In the genomic region with DNA sequence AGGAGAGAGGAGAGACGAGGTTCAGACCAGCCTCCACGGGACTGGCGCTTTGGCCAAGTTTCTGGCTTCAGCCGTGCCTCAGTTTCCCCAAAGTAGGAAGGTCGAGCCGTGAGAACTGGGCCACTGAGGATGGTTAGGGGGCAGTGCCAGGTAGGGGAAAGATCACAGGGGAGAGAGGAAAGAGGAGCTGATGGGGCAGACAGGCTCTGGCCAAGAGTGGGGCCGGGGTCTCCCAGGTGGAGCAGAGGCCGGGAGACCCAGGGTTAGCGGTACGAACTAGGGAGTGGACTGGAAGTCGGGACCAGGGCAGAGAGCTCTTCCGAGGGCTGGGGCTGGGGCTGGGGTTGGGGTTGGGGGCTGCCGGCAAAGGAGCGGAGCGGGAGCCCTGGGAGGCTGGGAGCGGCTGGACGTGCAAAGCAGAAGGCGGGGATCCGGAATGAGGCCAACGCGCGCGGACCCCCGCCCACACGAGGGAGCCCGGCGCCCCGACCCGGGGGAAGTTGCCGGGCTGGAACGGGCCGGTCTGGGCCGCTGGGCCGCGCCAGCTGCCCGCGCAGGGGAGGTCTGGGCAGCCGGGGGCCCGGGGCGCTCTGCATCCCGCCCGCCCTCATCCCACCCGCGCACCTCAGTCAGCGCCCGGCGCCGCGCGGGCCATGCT, we compare ENCODE assay signal across 8 cellular contexts. TPM values are rescaled to one million over a fixed set of nuclear protein-coding genes. Genes with fewer than 3 reads are reported as not detected.
DNase-seq lines count a peak whose midpoint lies in the region; ATAC-seq, FAIRE-seq and TF ChIP-seq lines count a peak whose summit lies in the region.

No MANE protein-coding gene starts in this region.

- POLR2A ChIA-PET in K562 (lab: Yijun Ruan, JAX) = interaction anchor here (0.5 to 2.3 kb wide), 10 partner anchors 10 to 316 kb away, joined by 3 to 14 read pairs (median 3); no protein-coding TSS in a partner anchor

- H2AFZ ChIP-seq in K562 (ENCODE audit: low read depth, low read length) = no peak overlapping the region

- peaks cover 5% of the 10 kb centered on the region for H3F3A ChIP-seq in DOHH2 (ENCODE audit: control insufficient read depth, insufficient read depth)

- in situ Hi-C loops in K562 (cut with MboI) (no loop called here), transverse colon (cut with MboI; ENCODE audit: low pct_ligation_motif_present in 1 of 4, low pct_unique_long_range_greater_than_20kb in 1 of 4, low sequenced_read_pairs in 3 of 4) (no loop called here)

- no peak for TF ChIP-seq CTCF in DOHH2 (IDR thresholded peaks at IDR 0.05; ENCODE audit: low read depth, low read length, poor library complexity, severe bottlenecking)
- no peak for TF ChIP-seq CTCF in K562 (IDR thresholded peaks at IDR 0.05 in 2 of 3, conservative IDR thresholded peaks at IDR 0.05 in 1 of 3; ENCODE audit: insufficient read depth in 2 of 3, low read depth in 1 of 3, low read length in 3 of 3)
- no peak for TF ChIP-seq CTCF in lower leg skin (IDR thresholded peaks at IDR 0.05)
- no peak for TF ChIP-seq CTCF in transverse colon (IDR thresholded peaks at IDR 0.05)

- no peak for FAIRE-seq in K562 (lab: Jason Lieb, UNC)

- H3K79me2 ChIP-seq in DOHH2 (ENCODE audit: control insufficient read depth, low read length) (peaks cover 49% of the 10 kb centered on the region), K562 (ENCODE audit: control insufficient read depth, insufficient read depth, low read length) (peaks cover 53% of the 10 kb centered on the region)

- no TSS peak for BruUV-seq in K562 (replicated peaks; lab: Mats Ljungman, UMichigan)

- no peaks in the 10 kb centered on the region for H3K27me3 ChIP-seq in DOHH2 (ENCODE audit: control insufficient read depth, low read length)
- no peaks in the 10 kb centered on the region for H3K27me3 ChIP-seq in K562 (ENCODE audit: control insufficient read depth in 2 of 2, insufficient read depth in 2 of 2, low read length in 2 of 2)
- no peaks in the 10 kb centered on the region for H3K27me3 ChIP-seq in transverse colon

- 0% methylated on average over 11 of the region's 50 CpGs for WGBS in K562 (ENCODE audit: insufficient coverage, low coverage, missing lambda C conversion rate)
- 1 to 2% methylated on average over 22 to 23 of the region's 50 CpGs for WGBS in lower leg skin, 2 donors
- WGBS in transverse colon (ENCODE audit: low coverage in 1 of 2), 2 donors = 2 to 5% methylated on average over 12 to 21 of the region's 50 CpGs

- ATAC-seq in HG03457 (IDR thresholded peaks at IDR 0.05; ENCODE audit: unreplicated experiment) (peak; percentile 16), K562 (peak; percentile 6; the same call in 2 of the 3 replicates), HG02678 (IDR thresholded peaks at IDR 0.05; ENCODE audit: unreplicated experiment) (no peak)

- no peak for TF ChIP-seq RAD21 in K562 (CRISPR knock-in tag; conservative IDR thresholded peaks at IDR 0.05 in 1 of 2, IDR thresholded peaks at IDR 0.05 in 1 of 2)

- H3K4me1 ChIP-seq in DOHH2 (ENCODE audit: control insufficient read depth, low read length) (peaks cover 43% of the 10 kb centered on the region), K562 (replicated peaks in 1 of 2; ENCODE audit: control insufficient read depth in 2 of 2, insufficient read depth in 2 of 2, low read length in 2 of 2) (peaks cover 35 to 39% of the 10 kb centered on the region in 2 experiments), transverse colon (peaks cover 13 to 55% (median 28%) of the 10 kb centered on the region in 4 donors)

- H3K4me2 ChIP-seq in DOHH2 (ENCODE audit: low read length) = peak overlapping the region; percentile 98
- peak overlapping the region; percentile 92 for H3K4me2 ChIP-seq in K562 (ENCODE audit: insufficient read depth, low read length)

- intact Hi-C loops in K562 (cut with micrococcal nuclease) (no loop called here), lower leg skin (cut with DNase I; ENCODE audit: low total_unique reads) (no loop called here), transverse colon (cut with DNase I; ENCODE audit: low total_unique reads) (no loop called here)

- peak overlapping the region; percentile 100 for H3K4me3 ChIP-seq in DOHH2 (ENCODE audit: low read length)
- peak overlapping the region; percentile 94 for H3K4me3 ChIP-seq in K562
- peak overlapping the region; percentile 42 for H3K4me3 ChIP-seq in lower leg skin (ENCODE audit: low read depth, poor library complexity, severe bottlenecking)
- H3K4me3 ChIP-seq in transverse colon = peak overlapping the region; percentile 65 to 76 (median 70)

- peak; percentile 41 to 84 (median 67) for DNase-seq in K562 (ENCODE audit: extremely low read depth in 1 of 4, low spot score in 3 of 4)
- DNase-seq in lower leg skin (ENCODE audit: low spot score in 2 of 2) = peak in 1 of 2 donors; percentile 88
- DNase-seq in transverse colon = peak; percentile 37
- no peak for DNase-seq in hippocampal formation (lab: John Stamatoyannopoulos, UW)
- DNase-seq in iPS-NIHi7 (ENCODE audit: extremely low spot score) = no peak

- peak overlapping the region; percentile 90 to 92 for H3K9ac ChIP-seq in K562 (ENCODE audit: insufficient read depth in 1 of 2, low read depth in 2 of 2, low read length in 2 of 2)

- H4K20me1 ChIP-seq in DOHH2 (ENCODE audit: control insufficient read depth, insufficient read depth, low read depth, low read length) (no peaks in the 10 kb centered on the region), K562 (replicated peaks; ENCODE audit: control insufficient read depth, insufficient read depth, low read length) (no peaks in the 10 kb centered on the region)

- no peak for TF ChIP-seq EP300 in K562 (IDR thresholded peaks at IDR 0.05; ENCODE audit: low read length)
- no peak for TF ChIP-seq EP300 in transverse colon (IDR thresholded peaks at IDR 0.05; ENCODE audit: low read depth)

- H3K27ac ChIP-seq in DOHH2 (ENCODE audit: low read depth, low read length) (peak overlapping the region; percentile 72), K562 (ENCODE audit: extremely low read depth, low read depth, low read length) (peak overlapping the region; percentile 93), transverse colon (peak overlapping the region; percentile 75 to 87 (median 81))

- H3K36me3 ChIP-seq in DOHH2 (ENCODE audit: control insufficient read depth, low read length) (peaks cover 32% of the 10 kb centered on the region), K562 (ENCODE audit: control insufficient read depth, insufficient read depth, low read length) (peaks cover 26% of the 10 kb centered on the region), transverse colon (no peaks in the 10 kb centered on the region)

- no peaks in the 10 kb centered on the region for H3K9me1 ChIP-seq in K562 (ENCODE audit: control insufficient read depth, insufficient read depth, low read length)

- H3K9me3 ChIP-seq in DOHH2 (ENCODE audit: control insufficient read depth, insufficient read depth, low read length) (no peaks in the 10 kb centered on the region), K562 (replicated peaks; ENCODE audit: control insufficient read depth, insufficient read depth, low read depth, low read length) (no peaks in the 10 kb centered on the region), transverse colon (no peaks in the 10 kb centered on the region)

- CTCF ChIA-PET in K562 (lab: Yijun Ruan, JAX; ENCODE audit: low intra/inter-chr PET ratio) = interaction anchor here (0.7 kb wide), 1 partner anchor 274 kb away, joined by 3 read pairs; no protein-coding TSS in a partner anchor

- H3K9me2 ChIP-seq in DOHH2 (replicated peaks; ENCODE audit: control insufficient read depth, low read length) = no peaks in the 10 kb centered on the region

- TF ChIP-seq POLR2A in K562 (conservative IDR thresholded peaks at IDR 0.05) (no peak; the same call in 1 of the 2 replicates), lower leg skin (IDR thresholded peaks at IDR 0.05) (no peak), transverse colon (IDR thresholded peaks at IDR 0.05) (no peak)

RNA-seq across cellular contexts. Expression of gene ST3GAL2, which starts 0.4 kb away (rescaled TPM):
- total RNA-seq in K562 (2011; cell fraction: chromatin; rRNA removed; ENCODE audit: low replicate concordance) = 87.4 and 216 TPM in 2 replicates
- 182 and 184 TPM in 2 replicates for total RNA-seq in K562 (2011; cell fraction: nucleolus; rRNA removed)
- total RNA-seq in K562 (2011; cell fraction: nucleoplasm; rRNA removed) = 128 and 145 TPM in 2 replicates
- total RNA-seq in K562 (2014; rRNA removed) = 75.5 and 95.5 TPM in 2 replicates
- 23.7 and 31.8 TPM in 2 replicates for total RNA-seq in K562 (2014; rRNA removed; fragmentation: Illumina TruSeq; extraction: Trizol)
- total RNA-seq in K562 (2015; rRNA removed; fragmentation: Illumina TruSeq; extraction: Trizol) = 48.9 and 53.8 TPM in 2 replicates
- total RNA-seq in K562 (2021) = 98.9 and 108 TPM in 2 replicates
- 34.3 and 40.9 TPM in 2 replicates for polyA plus RNA-seq in K562 (2011; rRNA removed)
- polyA plus RNA-seq in K562 (2011; cell fraction: cytosol; rRNA removed) = 50.0 and 87.1 TPM in 2 replicates
- 25.8 and 38.5 TPM in 2 replicates for polyA plus RNA-seq in K562 (2011; cell fraction: nucleus; rRNA removed)
- polyA plus RNA-seq in K562 (2012) = 67.8 and 92.0 TPM in 2 replicates
- polyA plus RNA-seq in K562 (2014; fragmentation: Illumina TruSeq; extraction: Trizol) = 25.1 and 50.7 TPM in 2 replicates
- 1 to 10 TPM; 1.5 to 2.4 TPM for polyA plus RNA-seq in K562 (2014; fragmentation: Nextera tagmentation; extraction: Ambion mirVana)
- polyA plus RNA-seq in K562 (2014; rRNA removed) = 50.5 and 57.8 TPM in 2 replicates
- 57.6 and 96.4 TPM in 2 replicates for polyA minus RNA-seq in K562 (2011; rRNA and poly(A)+ RNA removed)
- polyA minus RNA-seq in K562 (2011; cell fraction: cytosol; rRNA and poly(A)+ RNA removed) = 126 and 151 TPM in 2 replicates
- 24.9 and 34.4 TPM in 2 replicates for polyA minus RNA-seq in K562 (2011; cell fraction: nucleus; rRNA and poly(A)+ RNA removed)
- total RNA-seq in lower leg skin = 10 to 100 TPM in 1 of 4 donors, 1 to 10 TPM in 3; 7.0 to 12.9 (median 9.5) TPM
- total RNA-seq in transverse colon = 10 to 100 TPM in 2 of 4 donors, 1 to 10 TPM in 2; 2.6 to 16.5 (median 8.5) TPM

RNA-seq across cellular contexts. Expression of gene FCSK, which starts 15.9 kb away (rescaled TPM):
- 66.2 and 212 TPM in 2 replicates for total RNA-seq in K562 (2011; cell fraction: chromatin; rRNA removed; ENCODE audit: low replicate concordance)
- total RNA-seq in K562 (2011; cell fraction: nucleolus; rRNA removed) = 117 and 131 TPM in 2 replicates
- 80.1 and 84.7 TPM in 2 replicates for total RNA-seq in K562 (2011; cell fraction: nucleoplasm; rRNA removed)
- total RNA-seq in K562 (2014; rRNA removed) (12.6 and 15.6 TPM in 2 replicates), K562 (2014; rRNA removed; fragmentation: Illumina TruSeq; extraction: Trizol) (4.7 and 6.9 TPM in 2 replicates), K562 (2015; rRNA removed; fragmentation: Illumina TruSeq; extraction: Trizol) (7.4 and 7.7 TPM in 2 replicates), K562 (2021) (18.6 and 19.0 TPM in 2 replicates), lower leg skin (10 to 100 TPM; 17.9 to 31.7 (median 23.4) TPM), transverse colon (10 to 100 TPM; 38.5 to 62.7 (median 43.1) TPM)
- polyA plus RNA-seq in K562 (2011; rRNA removed) (13.5 and 22.6 TPM in 2 replicates), K562 (2014; fragmentation: Illumina TruSeq; extraction: Trizol) (8.3 and 9.1 TPM in 2 replicates), K562 (2014; fragmentation: Nextera tagmentation; extraction: Ambion mirVana) (1 to 10 TPM in 1 of 2 experiments, under 1 TPM in 1; 0.92 to 1.1 TPM), K562 (2014; rRNA removed) (15.1 and 19.9 TPM in 2 replicates)
- polyA plus RNA-seq in K562 (2011; cell fraction: cytosol; rRNA removed) = 16.3 and 19.3 TPM in 2 replicates
- polyA plus RNA-seq in K562 (2011; cell fraction: nucleus; rRNA removed) = 115 and 146 TPM in 2 replicates
- polyA plus RNA-seq in K562 (2012) = 10.0 and 16.5 TPM in 2 replicates
- 7.5 and 9.5 TPM in 2 replicates for polyA minus RNA-seq in K562 (2011; rRNA and poly(A)+ RNA removed)
- 8.0 and 12.0 TPM in 2 replicates for polyA minus RNA-seq in K562 (2011; cell fraction: cytosol; rRNA and poly(A)+ RNA removed)
- polyA minus RNA-seq in K562 (2011; cell fraction: nucleus; rRNA and poly(A)+ RNA removed) = 25.0 and 31.0 TPM in 2 replicates

Comparison
In these comparisons a context has a peak if more than half of its experiments do, and no peak if none do; other contexts are left out.
1. H3K4me3 ChIP-seq: peak in every context shown above with its lines; median percentile 100 in DOHH2; 94 in K562; 70 in transverse colon; 42 in lower leg skin.
2. DNase-seq: peak in K562 (4 of 4) and transverse colon (single experiment); none in hippocampal formation (0 of 2) and iPS-NIHi7 (single experiment).
3. Peak in every context shown above with its lines, with median percentiles within 50 percentile points of each other: H3K27ac ChIP-seq.